Comparison of ENCODE assay signal across 10 cellular contexts in the genomic region with DNA sequence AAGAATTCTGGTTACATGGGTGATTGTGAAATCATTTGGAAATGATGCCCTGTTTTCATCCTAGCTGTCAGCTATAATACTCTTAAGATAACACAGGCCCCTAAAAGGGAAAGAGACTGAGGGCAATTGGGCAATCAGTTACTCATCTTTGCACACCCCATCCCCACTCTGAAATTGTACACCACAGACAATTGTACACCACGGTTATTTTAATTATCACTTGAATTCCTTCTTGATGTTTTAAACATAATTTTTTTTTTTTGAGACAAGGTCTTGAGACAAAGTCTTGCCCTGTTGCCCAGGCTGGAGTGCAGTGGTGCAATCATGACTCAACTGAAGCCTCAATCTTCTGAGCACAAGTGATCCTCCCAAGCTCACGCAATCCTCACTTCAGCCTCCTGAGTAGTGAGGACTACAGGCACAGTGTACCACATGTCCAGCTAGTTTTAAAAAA.
DNase-seq lines count a peak whose midpoint lies in the region; ATAC-seq and TF ChIP-seq lines count a peak whose summit lies in the region.
"Had no signal": no experiment of that assay in that cellular context is flagged by ENCODE, and none has a peak within 500 bp of the region (broad histone marks: within the 10 kb centered on the region; RNA-seq: fewer than 3 reads in every experiment).

No MANE protein-coding gene starts in this region.

- peak; percentile 72 for ATAC-seq in lung (ENCODE audit: insufficient read depth, low FRiP score)
- no peak for ATAC-seq in HG03135 (IDR thresholded peaks at IDR 0.05; ENCODE audit: unreplicated experiment)

- TF ChIP-seq CTCF in choroid plexus epithelial cell (conservative IDR thresholded peaks at IDR 0.05; ENCODE audit: low read depth, low read length) = no peak
- no peak for TF ChIP-seq CTCF in lung (IDR thresholded peaks at IDR 0.05; ENCODE audit: control extremely low read depth, extremely low read depth)
- TF ChIP-seq CTCF in osteocyte (IDR thresholded peaks at IDR 0.05) = no peak
- no peak for TF ChIP-seq CTCF in CD14-positive monocyte (IDR thresholded peaks at IDR 0.05)

- H3K36me3 Mint-ChIP-seq in osteocyte (ENCODE audit: unreplicated experiment) (no peaks in the 10 kb centered on the region), CD14-positive monocyte (no peaks in the 10 kb centered on the region)

- DNase-seq in A172 (ENCODE audit: low spot score) = peak; percentile 32
- peak; percentile 60 for DNase-seq in M059J (ENCODE audit: low read depth)
- DNase-seq in choroid plexus epithelial cell (ENCODE audit: low read depth) = peak; percentile 96
- peak; percentile 54 for DNase-seq in lung (ENCODE audit: low spot score)
- no peak for DNase-seq in osteocyte (ENCODE audit: extremely low spot score, unreplicated experiment)
- no peak for DNase-seq in CD14-positive monocyte (ENCODE audit: low spot score)
- DNase-seq in NOMO-1 (lab: John Stamatoyannopoulos, UW; ENCODE audit: unreplicated experiment in 2 of 2) = no peak
- DNase-seq: effector memory CD4-positive, alpha-beta T cell had no signal

- H3K9me3 ChIP-seq in lung (ENCODE audit: control insufficient read depth in 2 of 2, insufficient read depth in 1 of 2, low read length in 1 of 2) = no peaks in the 10 kb centered on the region

- 62 to 80% methylated on average over 2 of the region's 2 CpGs for WGBS in lung, 2 donors

- no peak overlapping the region for H3K27ac ChIP-seq in lung (ENCODE audit: low read depth in 1 of 2, low read length in 1 of 2)

- no peaks in the 10 kb centered on the region for H3K27me3 ChIP-seq in lung (ENCODE audit: control insufficient read depth, insufficient read depth)

- H3K9me3 Mint-ChIP-seq in osteocyte (ENCODE audit: unreplicated experiment) (no peaks in the 10 kb centered on the region), CD14-positive monocyte (peaks cover 0 to 14% (median 7%) of the 10 kb centered on the region in 7 donors)

- no peak overlapping the region for H3K4me3 Mint-ChIP-seq in osteocyte (ENCODE audit: unreplicated experiment)
- H3K4me3 Mint-ChIP-seq in CD14-positive monocyte = no peak overlapping the region
- H3K4me3 Mint-ChIP-seq: B cell had no signal

- intact Hi-C loops in CD14-positive monocyte (cut with micrococcal nuclease) = no loop called here

- H3K4me1 ChIP-seq in lung (ENCODE audit: control insufficient read depth in 2 of 2, insufficient read depth in 2 of 2, low read length in 2 of 2) = peaks cover 0 to 3% of the 10 kb centered on the region in 2 donors

- no peaks in the 10 kb centered on the region for H3K36me3 ChIP-seq in lung (ENCODE audit: control insufficient read depth in 2 of 2, insufficient read depth in 2 of 2, low read length in 2 of 2)

- peaks cover 3% of the 10 kb centered on the region for H3K4me1 Mint-ChIP-seq in osteocyte (ENCODE audit: unreplicated experiment)
- H3K4me1 Mint-ChIP-seq in CD14-positive monocyte = no peaks in the 10 kb centered on the region

- H3K27ac Mint-ChIP-seq in osteocyte (ENCODE audit: unreplicated experiment) (no peak overlapping the region), CD14-positive monocyte (no peak overlapping the region)
- H3K27ac Mint-ChIP-seq: B cell had no signal

- H3K27me3 Mint-ChIP-seq in osteocyte (ENCODE audit: unreplicated experiment) (no peaks in the 10 kb centered on the region), CD14-positive monocyte (ENCODE audit: low read depth in 3 of 3) (no peaks in the 10 kb centered on the region)
- H3K27me3 Mint-ChIP-seq: B cell had no signal

- H3K4me3 ChIP-seq in choroid plexus epithelial cell (ENCODE audit: low read depth, low read length) (no peak overlapping the region), lung (no peak overlapping the region)

Comparison
In these comparisons a context has a peak if more than half of its experiments do, and no peak if none do; other contexts are left out.
1. DNase-seq: peak in A172 (single experiment), M059J (single experiment), choroid plexus epithelial cell (single experiment) and lung (single experiment); none in osteocyte (single experiment), CD14-positive monocyte (single experiment) and NOMO-1 (0 of 2).